In the genomic region with DNA sequence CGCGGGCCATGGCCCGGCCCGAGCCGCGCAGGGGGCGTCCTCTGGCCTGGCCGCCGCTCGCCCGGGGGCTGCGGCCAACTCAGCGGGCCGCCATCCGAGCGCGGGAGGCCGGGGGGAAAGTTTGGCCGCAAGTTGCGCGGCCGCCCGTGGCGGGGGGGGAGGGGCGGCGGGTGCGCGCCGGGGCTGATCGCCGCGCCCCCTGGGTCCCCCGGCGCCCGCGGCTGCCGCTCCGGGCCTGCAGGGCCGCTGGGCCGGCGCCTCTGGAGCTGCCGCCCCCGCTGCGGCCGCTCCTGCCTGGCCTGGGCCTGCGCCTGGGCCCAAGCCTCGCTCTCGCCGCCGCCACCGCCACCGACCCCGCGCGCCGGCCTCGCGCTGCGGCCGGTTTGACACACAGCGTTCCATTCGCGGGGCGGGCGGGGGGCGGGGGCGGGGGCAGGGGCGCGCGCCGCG, we compare ENCODE assay signal across 8 cellular contexts. TPM values are rescaled to one million over a fixed set of nuclear protein-coding genes. Genes with fewer than 3 reads are reported as not detected.
DNase-seq lines count a peak whose midpoint lies in the region; ATAC-seq and TF ChIP-seq lines count a peak whose summit lies in the region.

A gene (minus strand): TSS at position 385 of the 450 bp plus-strand sequence. CDS start 699 bp downstream, outside the sequence.

- H3K4me1 ChIP-seq in body of pancreas, result peaks cover 72% of the 10 kb centered on the region

- WGBS in body of pancreas, 2 donors, result 0% methylated on average over 22 of the region's 72 CpGs; no CpG with 5 or more reads in 1 of the 2 donors

- intact Hi-C loops in body of pancreas (cut with DNase I), result no loop called here

- TF ChIP-seq POLR2A in body of pancreas (IDR thresholded peaks at IDR 0.05), result no peak

- ATAC-seq in HG03521 (IDR thresholded peaks at IDR 0.05; ENCODE audit: unreplicated experiment) (peak; percentile 9), body of pancreas (no peak)

- TF ChIP-seq CTCF in body of pancreas (IDR thresholded peaks at IDR 0.05), result no peak

- H3K27ac ChIP-seq in body of pancreas (peak within 1 kb of the TSS; percentile 80 to 97 (median 94)), layer of hippocampus (ENCODE audit: low read depth, low read length) (peak within 1 kb of the TSS; percentile 79), substantia nigra (ENCODE audit: low read depth, low read length, poor library complexity, severe bottlenecking) (peak within 1 kb of the TSS; percentile 72)

- no peaks in the 10 kb centered on the region for H3K9me3 ChIP-seq in body of pancreas

- H3K36me3 ChIP-seq in body of pancreas (replicated peaks in 1 of 2; ENCODE audit: insufficient read depth in 1 of 2, low read depth in 2 of 2), result no peaks in the 10 kb centered on the region

- no peak for DNase-seq in Daoy (ENCODE audit: low read depth)
- no peak for DNase-seq in body of pancreas
- no peak for DNase-seq in substantia nigra (lab: John Stamatoyannopoulos, UW)
- no peak for DNase-seq in cerebellar nuclear complex (lab: John Stamatoyannopoulos, UW)
- no peak for DNase-seq in NCI-H748 treated with DMSO at 0.1 percent for 48 hours (lab: John Stamatoyannopoulos, UW)
- DNase-seq in cerebellar cortex (ENCODE audit: low spot score), result no peak

- peak within 1 kb of the TSS; percentile 44 to 94 for H3K4me3 ChIP-seq in body of pancreas

- H3K27me3 ChIP-seq in body of pancreas (no peaks in the 10 kb centered on the region), layer of hippocampus (ENCODE audit: control insufficient read depth, insufficient read depth, low read length) (no peaks in the 10 kb centered on the region)

RNA-seq across cellular contexts. Expression of the gene that starts here (rescaled TPM):
- total RNA-seq in Daoy (2014; rRNA removed; shearing (Covaris generic)), result 44.5 and 51.8 TPM in 2 replicates
- total RNA-seq in body of pancreas, result 10 to 100 TPM; 67.6 to 83.3 TPM
